Comparison of ENCODE assay signal across 13 cellular contexts in the genomic region with DNA sequence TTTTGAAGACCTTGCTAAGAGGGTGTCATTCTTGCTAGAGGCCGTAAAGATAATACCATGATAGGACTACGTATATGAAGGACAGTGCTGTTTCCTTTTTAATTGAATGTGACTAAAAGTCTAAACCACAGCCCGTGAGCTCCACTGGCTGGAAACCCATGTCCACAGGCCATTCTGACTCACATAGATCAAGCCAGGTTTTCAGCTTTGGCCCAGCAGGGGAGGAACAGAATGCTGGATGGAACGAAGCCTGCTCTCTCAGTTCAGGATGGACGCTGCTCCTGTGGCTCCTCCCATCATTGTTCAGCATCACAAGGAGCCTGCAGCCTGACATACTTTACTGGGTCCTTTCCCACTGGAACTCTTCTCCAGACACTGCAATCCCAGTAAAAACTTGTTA. TPM values are rescaled to one million over a fixed set of nuclear protein-coding genes. Genes with fewer than 3 reads are reported as not detected.
DNase-seq lines count a peak whose midpoint lies in the region; ATAC-seq, FAIRE-seq and TF ChIP-seq lines count a peak whose summit lies in the region.
"Had no signal": no experiment of that assay in that cellular context is flagged by ENCODE, and none has a peak within 500 bp of the region (broad histone marks: within the 10 kb centered on the region; RNA-seq: fewer than 3 reads in every experiment).

No MANE protein-coding gene starts in this region.

- peak; percentile 97 for FAIRE-seq in H54 (lab: Jason Lieb, UNC)

- no peak for ATAC-seq in HG03460 (IDR thresholded peaks at IDR 0.05; ENCODE audit: unreplicated experiment)
- no peak for ATAC-seq in GM21360 (IDR thresholded peaks at IDR 0.05; ENCODE audit: unreplicated experiment)

- peaks cover 70% of the 10 kb centered on the region for H3K4me1 ChIP-seq in SJSA1 (replicated peaks)
- peaks cover 8% of the 10 kb centered on the region for H3K4me1 ChIP-seq in CD8-positive, alpha-beta memory T cell (ENCODE audit: insufficient read depth, low read length)

- no peaks in the 10 kb centered on the region; the same call in 1 of the 2 replicates for H3K9me3 ChIP-seq in SJSA1 (replicated peaks)
- no peaks in the 10 kb centered on the region for H3K9me3 ChIP-seq in CD8-positive, alpha-beta memory T cell (ENCODE audit: low read length)
- H3K9me3 ChIP-seq: thoracic aorta had no signal

- H3K27ac ChIP-seq in SJSA1, result peak overlapping the region; percentile 91
- no peak overlapping the region for H3K27ac ChIP-seq in CD8-positive, alpha-beta memory T cell (ENCODE audit: low read depth, low read length)
- H3K27ac ChIP-seq: thoracic aorta had no signal

- H3K27me3 Mint-ChIP-seq in CD8-positive, alpha-beta memory T cell, result peaks cover 0 to 12% of the 10 kb centered on the region in 2 donors

- CTCF ChIA-PET in CD8-positive, alpha-beta memory T cell (lab: Charles Lee), result no interaction called here

- no peak overlapping the region for H3K4me3 Mint-ChIP-seq in CD8-positive, alpha-beta memory T cell
- H3K4me3 Mint-ChIP-seq: IgD-negative memory B cell, nephron progenitor cell had no signal

- TF ChIP-seq CTCF in fibroblast of the aortic adventitia (IDR thresholded peaks at IDR 0.05; ENCODE audit: insufficient read depth, low read length), result peak; percentile 55

- no peak overlapping the region for H3K4me3 ChIP-seq in SJSA1
- H3K4me3 ChIP-seq in fibroblast of the aortic adventitia (ENCODE audit: low read depth, low read length), result no peak overlapping the region
- H3K4me3 ChIP-seq in skeletal muscle cell (ENCODE audit: low read depth, low read length), result no peak overlapping the region
- no peak overlapping the region for H3K4me3 ChIP-seq in CD8-positive, alpha-beta memory T cell (ENCODE audit: low read length)
- H3K4me3 ChIP-seq: thoracic aorta had no signal

- H3K4me1 Mint-ChIP-seq in CD8-positive, alpha-beta memory T cell, result peaks cover 2 to 18% (median 9%) of the 10 kb centered on the region in 3 donors

- POLR2A ChIA-PET in CD8-positive, alpha-beta memory T cell (lab: Charles Lee), result no interaction called here

- H3K27me3 ChIP-seq in SJSA1 (replicated peaks), result no peaks in the 10 kb centered on the region
- no peaks in the 10 kb centered on the region for H3K27me3 ChIP-seq in CD8-positive, alpha-beta memory T cell (ENCODE audit: insufficient read depth, low read length, poor library complexity, severe bottlenecking)

- H3K36me3 ChIP-seq in SJSA1, result peaks cover 4% of the 10 kb centered on the region
- H3K36me3 ChIP-seq in CD8-positive, alpha-beta memory T cell (ENCODE audit: insufficient read depth, low read length), result no peaks in the 10 kb centered on the region
- H3K36me3 ChIP-seq: thoracic aorta had no signal

- H3K36me3 Mint-ChIP-seq in CD8-positive, alpha-beta memory T cell, result no peaks in the 10 kb centered on the region
- H3K36me3 Mint-ChIP-seq: IgD-negative memory B cell had no signal

- no peak overlapping the region for H3K27ac Mint-ChIP-seq in CD8-positive, alpha-beta memory T cell
- H3K27ac Mint-ChIP-seq: IgD-negative memory B cell, nephron progenitor cell had no signal

- TF ChIP-seq POLR2A in H54 (IDR thresholded peaks at IDR 0.05; ENCODE audit: low read depth, low read length), result no peak

- peaks cover 0 to 2% (median 0%) of the 10 kb centered on the region in 5 donors for H3K9me3 Mint-ChIP-seq in CD8-positive, alpha-beta memory T cell

- no peak for DNase-seq in H54 (ENCODE audit: insufficient read length, low spot score)
- DNase-seq in SJSA1 (ENCODE audit: low read depth in 1 of 2, low spot score in 2 of 2), result peak; percentile 81 to 90
- DNase-seq in fibroblast of the aortic adventitia (ENCODE audit: low read depth), result peak; percentile 93
- peak; percentile 69 for DNase-seq in skeletal muscle cell (ENCODE audit: low read depth)
- DNase-seq in CD8-positive, alpha-beta memory T cell, result no peak
- no peak for DNase-seq in DMS153 (lab: John Stamatoyannopoulos, UW)
- DNase-seq: nephron progenitor cell; stimulated activated CD4-positive, alpha-beta T cell treated with anti-CD3 and anti-CD28 coated beads, Interleukin-4, amount 100 ng/mL, for 4 hours; SW 1271 had no signal

RNA-seq across cellular contexts. Expression of a gene that starts 47.6 kb away (rescaled TPM):
- total RNA-seq in SJSA1 (2014; rRNA removed; shearing (Covaris generic)), result 22.2 and 46.0 TPM in 2 replicates
- total RNA-seq in fibroblast of the aortic adventitia (ENCODE audit: low replicate concordance), result 8.8 and 26.4 TPM in 2 replicates
- total RNA-seq in CD8-positive, alpha-beta memory T cell, result under 1 TPM; 0.38 to 0.55 TPM
- polyA plus RNA-seq in CD8-positive, alpha-beta memory T cell, result 0.21 TPM
- total RNA-seq: thoracic aorta had no signal
- polyA plus RNA-seq: IgD-negative memory B cell had no signal

Comparison
In these comparisons a context has a peak if more than half of its experiments do, and no peak if none do; other contexts are left out.
1. DNase-seq: peak in SJSA1 (2 of 2), fibroblast of the aortic adventitia (single experiment) and skeletal muscle cell (single experiment); none in H54 (single experiment), CD8-positive, alpha-beta memory T cell (0 of 5) and DMS153 (single experiment).